In genomic region chr2:50849205-50849604, GRCh38 we compare ENCODE assay signal across 26 cellular contexts.
"Had no signal": no experiment of that assay in that cellular context is flagged by ENCODE, and none has a peak within 500 bp of the region (broad histone marks: within the 10 kb centered on the region; RNA-seq: fewer than 3 reads in every experiment).

No MANE protein-coding gene starts in this region.

- H3K27me3 ChIP-seq: esophagus squamous epithelium, ovary, sigmoid colon, spleen, tibial nerve, vagina had no signal

- H3K36me3 ChIP-seq: esophagus squamous epithelium, ovary, sigmoid colon, spleen, thoracic aorta, tibial nerve, vagina had no signal

- H3K27me3 Mint-ChIP-seq: effector memory CD8-positive, alpha-beta T cell; memory B cell; naive thymus-derived CD4-positive, alpha-beta T cell; stimulated activated memory B cell treated with anti-CD40 and anti-IgM and Interleukin-4, amounts not matched to agents 10 μg/mL and 1 μg/mL and 100 μg/mL, for 72 hours had no signal

- DNase-seq: dermis blood vessel endothelial cell; effector memory CD8-positive, alpha-beta T cell; erythroblast; esophagus squamous epithelium; foreskin melanocyte; hypothalamus; immature natural killer cell; midbrain; naive thymus-derived CD4-positive, alpha-beta T cell; occipital lobe; ovary; posterior cingulate gyrus; psoas muscle; right cardiac atrium; sigmoid colon; spleen; stimulated activated CD4-positive, alpha-beta T cell treated with anti-CD3 and anti-CD28 coated beads, Interleukin-4, amount 100 ng/mL, for 4 hours; stimulated activated naive CD8-positive, alpha-beta T cell treated with anti-CD3 and anti-CD28 coated beads, Interleukin-15, Interleukin-2, amounts not matched to agents 100 U/mL and 50 U/mL, for 24 hours had no signal

- ATAC-seq: effector memory CD8-positive, alpha-beta T cell; left lobe of liver; naive thymus-derived CD4-positive, alpha-beta T cell; psoas muscle; right cardiac atrium; stimulated activated memory B cell treated with anti-CD40 and anti-IgM and Interleukin-4, amounts not matched to agents 10 μg/mL and 1 μg/mL and 100 μg/mL, for 72 hours; stimulated activated naive CD8-positive, alpha-beta T cell treated with anti-CD3 and anti-CD28 coated beads, Interleukin-15, Interleukin-2, amounts not matched to agents 100 U/mL and 50 U/mL, for 24 hours had no signal

- H3K4me3 ChIP-seq: coronary artery, esophagus squamous epithelium, lung, ovary, psoas muscle, sigmoid colon, spleen, thoracic aorta, tibial nerve, vagina had no signal

- H3K27ac Mint-ChIP-seq: effector memory CD8-positive, alpha-beta T cell; immature natural killer cell; memory B cell; naive thymus-derived CD4-positive, alpha-beta T cell; stimulated activated memory B cell treated with anti-CD40 and anti-IgM and Interleukin-4, amounts not matched to agents 10 μg/mL and 1 μg/mL and 100 μg/mL, for 72 hours had no signal

- H3K4me1 ChIP-seq: esophagus squamous epithelium, psoas muscle, sigmoid colon, spleen, vagina had no signal

- H3K4me1 Mint-ChIP-seq: immature natural killer cell; memory B cell; naive thymus-derived CD4-positive, alpha-beta T cell; stimulated activated memory B cell treated with anti-CD40 and anti-IgM and Interleukin-4, amounts not matched to agents 10 μg/mL and 1 μg/mL and 100 μg/mL, for 72 hours had no signal

- H3K36me3 Mint-ChIP-seq: memory B cell; naive thymus-derived CD4-positive, alpha-beta T cell; stimulated activated memory B cell treated with anti-CD40 and anti-IgM and Interleukin-4, amounts not matched to agents 10 μg/mL and 1 μg/mL and 100 μg/mL, for 72 hours had no signal

- H3K9me3 ChIP-seq: esophagus squamous epithelium, ovary, psoas muscle, sigmoid colon, thoracic aorta, tibial nerve, vagina had no signal

- H3K4me3 Mint-ChIP-seq: effector memory CD8-positive, alpha-beta T cell; immature natural killer cell; memory B cell; naive thymus-derived CD4-positive, alpha-beta T cell; stimulated activated memory B cell treated with anti-CD40 and anti-IgM and Interleukin-4, amounts not matched to agents 10 μg/mL and 1 μg/mL and 100 μg/mL, for 72 hours had no signal

- H3K27ac ChIP-seq: coronary artery, esophagus squamous epithelium, psoas muscle, sigmoid colon, spleen, thoracic aorta, tibial nerve, vagina had no signal
